In the genomic region with DNA sequence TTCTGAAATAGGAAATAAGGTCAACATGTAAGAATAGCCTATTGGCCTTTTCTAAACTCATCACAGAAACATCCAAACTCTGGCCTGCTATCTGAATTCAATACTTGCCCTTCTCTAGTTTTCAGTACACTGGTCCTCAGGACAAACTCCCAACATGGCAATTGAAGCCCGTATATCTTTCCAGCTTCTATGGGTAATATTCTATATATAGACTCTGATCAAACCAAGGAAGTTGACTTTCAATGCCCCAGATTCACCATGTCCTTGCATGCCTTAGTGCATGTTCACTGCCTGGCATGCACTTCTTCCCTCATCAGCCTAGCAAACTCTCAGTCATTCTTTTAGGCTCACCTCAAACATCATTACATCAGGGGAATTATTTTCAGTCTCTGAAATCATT, we compare ENCODE assay signal across 24 cellular contexts.
A peak's percentile ranks its signal among the peaks of the same experiment; 100 is the strongest.
DNase-seq lines count a peak whose midpoint lies in the region; ATAC-seq and TF ChIP-seq lines count a peak whose summit lies in the region.
"Had no signal": no experiment of that assay in that cellular context is flagged by ENCODE, and none has a peak within 500 bp of the region (broad histone marks: within the 10 kb centered on the region; RNA-seq: fewer than 3 reads in every experiment).

No MANE protein-coding gene starts in this region.

- H3K4ac ChIP-seq in mesenchymal stem cell (ENCODE audit: low read depth in 1 of 2, low read length in 2 of 2), result no peak overlapping the region

- H2BK12ac ChIP-seq in mesenchymal stem cell (ENCODE audit: low read length in 2 of 2), result no peak overlapping the region

- WGBS in mesenchymal stem cell, result 47% methylated on average over 1 of the region's 1 CpG

- no peaks in the 10 kb centered on the region for H3K36me3 ChIP-seq in ACC112 (ENCODE audit: insufficient read depth, low read length)
- no peaks in the 10 kb centered on the region for H3K36me3 ChIP-seq in mesenchymal stem cell (ENCODE audit: control insufficient read depth in 1 of 2, insufficient read depth in 2 of 2, low read depth in 1 of 2, low read length in 2 of 2)
- H3K36me3 ChIP-seq: prostate gland, thyroid gland had no signal

- H3K9me3 Mint-ChIP-seq in HFFc6, result no peaks in the 10 kb centered on the region
- H3K9me3 Mint-ChIP-seq: activated naive CD8-positive, alpha-beta T cell treated with anti-CD3 and anti-CD28 coated beads for 36 hours; activated T-helper 1 cell treated with anti-CD3 and anti-CD28 coated beads, Interleukin-12 subunit alpha, Interleukin-12 subunit beta, Interleukin-2, Interleukin-4 antibody, amounts not matched to agents 30 ng/mL and 10 ng/mL and 1 ng/mL, durations not matched to agents 14 hours and 24 hours and 36 hours; stimulated activated effector memory CD8-positive, alpha-beta T cell treated with anti-CD3 and anti-CD28 coated beads, Interleukin-12 subunit alpha, Interleukin-12 subunit beta, amount 100 ng/mL, for 72 hours had no signal

- H3K79me1 ChIP-seq in mesenchymal stem cell (replicated peaks; ENCODE audit: low read length, poor library complexity, severe bottlenecking), result no peaks in the 10 kb centered on the region

- H3K27ac ChIP-seq in ACC112 (ENCODE audit: low read depth, low read length) (peak overlapping the region; percentile 36), mesenchymal stem cell (ENCODE audit: low read length, poor library complexity, severe bottlenecking) (no peak overlapping the region)
- H3K27ac ChIP-seq: prostate gland, thyroid gland had no signal

- H3K9ac ChIP-seq in mesenchymal stem cell (ENCODE audit: low read length), result peak overlapping the region; percentile 34

- no peak overlapping the region for H3K4me3 Mint-ChIP-seq in HFFc6
- no peak overlapping the region for H3K4me3 Mint-ChIP-seq in T-helper 17 cell
- H3K4me3 Mint-ChIP-seq: activated naive CD8-positive, alpha-beta T cell treated with anti-CD3 and anti-CD28 coated beads for 36 hours; activated T-helper 1 cell treated with anti-CD3 and anti-CD28 coated beads, Interleukin-12 subunit alpha, Interleukin-12 subunit beta, Interleukin-2, Interleukin-4 antibody, amounts not matched to agents 30 ng/mL and 10 ng/mL and 1 ng/mL, durations not matched to agents 14 hours and 24 hours and 36 hours; stimulated activated effector memory CD8-positive, alpha-beta T cell treated with anti-CD3 and anti-CD28 coated beads, Interleukin-12 subunit alpha, Interleukin-12 subunit beta, amount 100 ng/mL, for 72 hours had no signal

- DNase-seq in HFFc6, result peak; percentile 58
- DNase-seq in dermis blood vessel endothelial cell, result peak; percentile 22
- peak; percentile 54 for DNase-seq in mesenchymal stem cell
- DNase-seq in ureter (ENCODE audit: low spot score), result no peak
- no peak for DNase-seq in T-helper 17 cell
- DNase-seq in NCI-H1105 treated with DMSO at 0.1 percent for 48 hours (lab: John Stamatoyannopoulos, UW), result no peak
- DNase-seq in GM19238 (ENCODE audit: insufficient read length, low spot score), result no peak
- DNase-seq: activated CD4-positive, alpha-beta T cell treated with anti-CD3 and anti-CD28 coated beads for 1 hour; activated naive CD8-positive, alpha-beta T cell treated with anti-CD3 and anti-CD28 coated beads for 36 hours; DMS79; H7; hippocampal formation; KBM-7; mesendoderm; NCI-H1417; NCI-H82; thyroid gland had no signal

- H4K91ac ChIP-seq in mesenchymal stem cell (ENCODE audit: low read length), result no peak overlapping the region

- no peak overlapping the region for H3K18ac ChIP-seq in mesenchymal stem cell (ENCODE audit: low read depth in 1 of 2, low read length in 2 of 2)

- H3K36me3 Mint-ChIP-seq in HFFc6 (ENCODE audit: low read depth) (no peaks in the 10 kb centered on the region), T-helper 17 cell (ENCODE audit: low read depth) (no peaks in the 10 kb centered on the region)
- H3K36me3 Mint-ChIP-seq: activated naive CD8-positive, alpha-beta T cell treated with anti-CD3 and anti-CD28 coated beads for 36 hours; stimulated activated effector memory CD8-positive, alpha-beta T cell treated with anti-CD3 and anti-CD28 coated beads, Interleukin-12 subunit alpha, Interleukin-12 subunit beta, amount 100 ng/mL, for 72 hours had no signal

- H3K9me3 ChIP-seq in mesenchymal stem cell (ENCODE audit: control insufficient read depth, low read length), result no peaks in the 10 kb centered on the region
- no peaks in the 10 kb centered on the region for H3K9me3 ChIP-seq in T-helper 17 cell (ENCODE audit: control insufficient read depth, low read length, poor library complexity, severe bottlenecking)
- H3K9me3 ChIP-seq: esophagus muscularis mucosa, prostate gland, thyroid gland had no signal

- ATAC-seq in T-helper 17 cell, result no peak
- ATAC-seq: Panc1; SK-N-SH treated with all-trans-retinoic acid at 6 μM for 48 hours; stimulated activated effector memory CD8-positive, alpha-beta T cell treated with anti-CD3 and anti-CD28 coated beads, Interleukin-12 subunit alpha, Interleukin-12 subunit beta, amount 100 ng/mL, for 72 hours had no signal

- no peaks in the 10 kb centered on the region for H3K27me3 Mint-ChIP-seq in HFFc6 (ENCODE audit: insufficient read depth)
- H3K27me3 Mint-ChIP-seq in T-helper 17 cell, result peaks cover 10% of the 10 kb centered on the region

- H2BK5ac ChIP-seq in mesenchymal stem cell (ENCODE audit: low read depth, low read length, poor library complexity, severe bottlenecking), result no peak overlapping the region

- no peak overlapping the region for H3K4me3 ChIP-seq in ACC112 (ENCODE audit: low read depth, low read length)
- no peak overlapping the region for H3K4me3 ChIP-seq in mesenchymal stem cell (ENCODE audit: insufficient read depth in 1 of 2, low read depth in 1 of 2, low read length in 2 of 2)
- H3K4me3 ChIP-seq: esophagus muscularis mucosa, prostate gland, thyroid gland had no signal

- H2AFZ ChIP-seq in ACC112 (ENCODE audit: low read length, unreplicated experiment) (no peak overlapping the region), mesenchymal stem cell (ENCODE audit: low read depth, low read length) (no peak overlapping the region)

- no peak overlapping the region for H2BK15ac ChIP-seq in mesenchymal stem cell (ENCODE audit: low read depth, poor library complexity, severe bottlenecking)

- no peak overlapping the region for H2BK120ac ChIP-seq in mesenchymal stem cell (ENCODE audit: low read depth, low read length)

- H3K4me1 ChIP-seq in ACC112 (ENCODE audit: control insufficient read depth, insufficient read depth, low read length, unreplicated experiment) (peaks cover 24% of the 10 kb centered on the region), mesenchymal stem cell (ENCODE audit: control insufficient read depth, insufficient read depth, low read depth, low read length) (no peaks in the 10 kb centered on the region)
- H3K4me1 ChIP-seq: prostate gland, thyroid gland had no signal

- no peaks in the 10 kb centered on the region for H3K79me2 ChIP-seq in ACC112 (ENCODE audit: control insufficient read depth, insufficient read depth, low read length, unreplicated experiment)

- no peak overlapping the region for H3K23ac ChIP-seq in mesenchymal stem cell (ENCODE audit: low read length in 2 of 2)

- H3K4me1 Mint-ChIP-seq in HFFc6 (ENCODE audit: low read depth), result peaks cover 19% of the 10 kb centered on the region
- peaks cover 4% of the 10 kb centered on the region for H3K4me1 Mint-ChIP-seq in T-helper 17 cell
- H3K4me1 Mint-ChIP-seq: activated naive CD8-positive, alpha-beta T cell treated with anti-CD3 and anti-CD28 coated beads for 36 hours; stimulated activated effector memory CD8-positive, alpha-beta T cell treated with anti-CD3 and anti-CD28 coated beads, Interleukin-12 subunit alpha, Interleukin-12 subunit beta, amount 100 ng/mL, for 72 hours had no signal

- H3K4me2 ChIP-seq in mesenchymal stem cell (ENCODE audit: low read length, poor library complexity, severe bottlenecking), result no peak overlapping the region

- H2AK5ac ChIP-seq in mesenchymal stem cell (ENCODE audit: low read length, severe bottlenecking), result no peak overlapping the region

- H3K27ac Mint-ChIP-seq in HFFc6, result peak overlapping the region; percentile 2; the same call in 1 of the 2 replicates
- no peak overlapping the region for H3K27ac Mint-ChIP-seq in T-helper 17 cell
- H3K27ac Mint-ChIP-seq: activated naive CD8-positive, alpha-beta T cell treated with anti-CD3 and anti-CD28 coated beads for 36 hours; activated T-helper 1 cell treated with anti-CD3 and anti-CD28 coated beads, Interleukin-12 subunit alpha, Interleukin-12 subunit beta, Interleukin-2, Interleukin-4 antibody, amounts not matched to agents 30 ng/mL and 10 ng/mL and 1 ng/mL, durations not matched to agents 14 hours and 24 hours and 36 hours; stimulated activated effector memory CD8-positive, alpha-beta T cell treated with anti-CD3 and anti-CD28 coated beads, Interleukin-12 subunit alpha, Interleukin-12 subunit beta, amount 100 ng/mL, for 72 hours had no signal

- no peak overlapping the region for H4K8ac ChIP-seq in mesenchymal stem cell (ENCODE audit: low read length)

- no peak overlapping the region for H3K14ac ChIP-seq in mesenchymal stem cell (ENCODE audit: low read length in 2 of 2)

- no peak for TF ChIP-seq CTCF in HFFc6 (IDR thresholded peaks at IDR 0.05)

- H3K27me3 ChIP-seq in ACC112 (ENCODE audit: insufficient read depth, low read length), result no peaks in the 10 kb centered on the region
- no peaks in the 10 kb centered on the region for H3K27me3 ChIP-seq in mesenchymal stem cell (ENCODE audit: control insufficient read depth in 1 of 2, insufficient read depth in 1 of 2, low read length in 2 of 2)
- H3K27me3 ChIP-seq: esophagus muscularis mucosa, thyroid gland had no signal

Comparison
In these comparisons a context has a peak if more than half of its experiments do, and no peak if none do; other contexts are left out.
1. DNase-seq: peak in HFFc6 (single experiment), dermis blood vessel endothelial cell (single experiment) and mesenchymal stem cell (single experiment); none in ureter (single experiment), T-helper 17 cell (0 of 3), NCI-H1105 treated with DMSO at 0.1 percent for 48 hours (single experiment) and GM19238 (single experiment).